ENCODE assay signal across 8 cellular contexts in the genomic region with DNA sequence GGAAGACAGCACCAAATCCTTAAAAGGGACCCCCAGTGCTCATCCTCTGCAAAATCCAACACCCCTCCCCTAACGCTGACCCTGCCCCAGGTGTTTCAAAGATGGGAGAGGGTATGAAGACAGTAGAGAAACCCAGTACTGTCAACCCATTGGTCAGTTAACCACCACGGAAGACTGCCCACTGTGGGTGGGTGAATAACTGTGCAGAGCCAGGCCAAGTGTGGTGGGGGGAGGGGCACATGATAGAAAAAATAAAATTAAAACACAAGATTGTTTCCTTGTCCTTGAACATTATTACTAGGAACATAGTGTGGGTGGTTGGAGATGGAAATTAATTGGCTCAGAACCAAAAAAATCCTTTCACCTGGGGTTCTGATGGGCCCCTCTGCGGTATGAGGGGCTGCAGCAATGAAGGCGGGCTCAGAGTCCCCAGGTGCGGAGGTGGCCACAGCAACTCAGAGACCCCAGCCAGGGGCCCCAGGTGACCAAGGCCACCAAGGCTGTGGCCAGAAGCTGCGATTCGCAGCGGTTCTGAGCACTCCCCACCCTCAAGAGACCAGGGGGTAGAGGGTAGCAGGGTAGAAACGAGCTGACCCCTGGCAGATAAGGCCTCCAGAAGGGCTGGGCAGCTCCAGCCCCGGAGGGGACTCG. TPM values are rescaled to one million over a fixed set of nuclear protein-coding genes. Genes with fewer than 3 reads are reported as not detected.
DNase-seq lines count a peak whose midpoint lies in the region; ATAC-seq lines count a peak whose summit lies in the region.

No MANE protein-coding gene starts in this region.

- DNase-seq in activated CD4-positive, alpha-beta T cell treated with anti-CD3 and anti-CD28 coated beads for 36 hours: no peak
- DNase-seq in activated CD4-positive, alpha-beta T cell treated with anti-CD3 and anti-CD28 coated beads for 4 hours: no peak
- no peak for DNase-seq in activated naive CD8-positive, alpha-beta T cell treated with anti-CD3 and anti-CD28 coated beads, Interleukin-2, amount 10 ng/mL, durations not matched to agents 7 days and 5 days
- no peak for DNase-seq in immature natural killer cell
- DNase-seq in substantia nigra (lab: John Stamatoyannopoulos, UW): no peak
- DNase-seq in NCI-H748 (lab: John Stamatoyannopoulos, UW; ENCODE audit: unreplicated experiment): no peak
- DNase-seq in activated CD4-positive, CD25-positive, alpha-beta regulatory T cell (lab: John Stamatoyannopoulos, UW): no peak
- DNase-seq in stimulated activated CD4-positive, alpha-beta T cell treated with anti-CD3 and anti-CD28 coated beads, Interleukin-4, amount 100 ng/mL, for 4 hours: no peak

- ATAC-seq in activated CD4-positive, alpha-beta T cell treated with anti-CD3 and anti-CD28 coated beads for 36 hours: no peak
- no peak for ATAC-seq in activated naive CD8-positive, alpha-beta T cell treated with anti-CD3 and anti-CD28 coated beads, Interleukin-2, amount 10 ng/mL, durations not matched to agents 7 days and 5 days (ENCODE audit: low read depth)

- no peaks in the 10 kb centered on the region for H3K9me3 Mint-ChIP-seq in activated CD4-positive, alpha-beta T cell treated with anti-CD3 and anti-CD28 coated beads for 36 hours (ENCODE audit: low read depth)
- H3K9me3 Mint-ChIP-seq in activated naive CD8-positive, alpha-beta T cell treated with anti-CD3 and anti-CD28 coated beads, Interleukin-2, amount 10 ng/mL, durations not matched to agents 7 days and 5 days: no peaks in the 10 kb centered on the region
- H3K9me3 Mint-ChIP-seq in immature natural killer cell: peaks cover 0 to 2% (median 0%) of the 10 kb centered on the region in 6 donors

- intact Hi-C loops in activated CD4-positive, alpha-beta T cell treated with anti-CD3 and anti-CD28 coated beads for 36 hours (cut with DNase I, micrococcal nuclease): loop anchor here (1.0 to 2.0 kb wide), 2 partner anchors 11 to 1255 kb away; partner anchors contain the start of gene ZFP91 (in 1 of the 2)

- peaks cover 42% of the 10 kb centered on the region for H3K36me3 Mint-ChIP-seq in activated CD4-positive, alpha-beta T cell treated with anti-CD3 and anti-CD28 coated beads for 36 hours (ENCODE audit: low read depth)
- H3K36me3 Mint-ChIP-seq in activated naive CD8-positive, alpha-beta T cell treated with anti-CD3 and anti-CD28 coated beads, Interleukin-2, amount 10 ng/mL, durations not matched to agents 7 days and 5 days: peaks cover 31% of the 10 kb centered on the region
- peaks cover 11 to 28% (median 25%) of the 10 kb centered on the region in 3 donors for H3K36me3 Mint-ChIP-seq in immature natural killer cell

- H3K27me3 Mint-ChIP-seq in activated CD4-positive, alpha-beta T cell treated with anti-CD3 and anti-CD28 coated beads for 36 hours: no peaks in the 10 kb centered on the region
- no peaks in the 10 kb centered on the region for H3K27me3 Mint-ChIP-seq in activated naive CD8-positive, alpha-beta T cell treated with anti-CD3 and anti-CD28 coated beads, Interleukin-2, amount 10 ng/mL, durations not matched to agents 7 days and 5 days
- peaks cover 2 to 20% (median 5%) of the 10 kb centered on the region in 3 donors for H3K27me3 Mint-ChIP-seq in immature natural killer cell (ENCODE audit: low read depth in 3 of 3)

- peak overlapping the region; percentile 82 for H3K4me3 Mint-ChIP-seq in activated CD4-positive, alpha-beta T cell treated with anti-CD3 and anti-CD28 coated beads for 36 hours
- H3K4me3 Mint-ChIP-seq in activated naive CD8-positive, alpha-beta T cell treated with anti-CD3 and anti-CD28 coated beads, Interleukin-2, amount 10 ng/mL, durations not matched to agents 7 days and 5 days: peak overlapping the region; percentile 82
- peak overlapping the region; percentile 82 to 89 (median 87) for H3K4me3 Mint-ChIP-seq in immature natural killer cell

- peak overlapping the region; percentile 77 for H3K27ac ChIP-seq in substantia nigra (ENCODE audit: low read depth, low read length, poor library complexity, severe bottlenecking)

- H3K4me1 Mint-ChIP-seq in activated CD4-positive, alpha-beta T cell treated with anti-CD3 and anti-CD28 coated beads for 36 hours: peaks cover 49% of the 10 kb centered on the region
- H3K4me1 Mint-ChIP-seq in activated naive CD8-positive, alpha-beta T cell treated with anti-CD3 and anti-CD28 coated beads, Interleukin-2, amount 10 ng/mL, durations not matched to agents 7 days and 5 days: peaks cover 32% of the 10 kb centered on the region
- peaks cover 29 to 32% of the 10 kb centered on the region in 2 donors for H3K4me1 Mint-ChIP-seq in immature natural killer cell

- POLR2A ChIA-PET in activated CD4-positive, alpha-beta T cell treated with anti-CD3 and anti-CD28 coated beads for 36 hours (lab: Charles Lee): interaction anchor here (0.6 to 0.8 kb wide), 2 partner anchors 12 to 14 kb away, joined by 4 read pairs; no protein-coding TSS in a partner anchor
- POLR2A ChIA-PET in activated naive CD8-positive, alpha-beta T cell treated with anti-CD3 and anti-CD28 coated beads, Interleukin-2, amount 10 ng/mL, durations not matched to agents 7 days and 5 days (lab: Charles Lee): interaction anchor here (0.5 to 3.8 kb wide), 5 partner anchors 8 to 101 kb away, joined by 3 to 80 read pairs (median 25); partner anchors contain the start of gene SSRP1

- CTCF ChIA-PET in activated CD4-positive, alpha-beta T cell treated with anti-CD3 and anti-CD28 coated beads for 36 hours (lab: Charles Lee): interaction anchor here (0.5 to 2.1 kb wide), 4 partner anchors 22 to 342 kb away, joined by 3 to 5 read pairs (median 4); no protein-coding TSS in a partner anchor

- peak overlapping the region; percentile 67 for H3K27ac Mint-ChIP-seq in activated CD4-positive, alpha-beta T cell treated with anti-CD3 and anti-CD28 coated beads for 36 hours
- H3K27ac Mint-ChIP-seq in activated naive CD8-positive, alpha-beta T cell treated with anti-CD3 and anti-CD28 coated beads, Interleukin-2, amount 10 ng/mL, durations not matched to agents 7 days and 5 days: peak overlapping the region; percentile 84
- H3K27ac Mint-ChIP-seq in immature natural killer cell: peak overlapping the region; percentile 13 to 90 (median 81)

RNA-seq across cellular contexts. Expression of gene TNKS1BP1, which starts 1.1 kb away (rescaled TPM):
- total RNA-seq in activated CD4-positive, alpha-beta T cell treated with anti-CD3 and anti-CD28 coated beads for 36 hours: 10 to 100 TPM; 19.1 to 21.6 TPM
- 10 to 100 TPM; 15.7 to 18.0 TPM for total RNA-seq in activated naive CD8-positive, alpha-beta T cell treated with anti-CD3 and anti-CD28 coated beads, Interleukin-2, amount 10 ng/mL, durations not matched to agents 7 days and 5 days
- polyA plus RNA-seq in immature natural killer cell: 1 to 10 TPM; 1.0 to 1.7 (median 1.6) TPM

RNA-seq across cellular contexts. Expression of gene SSRP1, which starts 12.1 kb away (rescaled TPM):
- 100 to 1,000 TPM; 279 to 296 TPM for total RNA-seq in activated CD4-positive, alpha-beta T cell treated with anti-CD3 and anti-CD28 coated beads for 36 hours
- total RNA-seq in activated naive CD8-positive, alpha-beta T cell treated with anti-CD3 and anti-CD28 coated beads, Interleukin-2, amount 10 ng/mL, durations not matched to agents 7 days and 5 days: 100 to 1,000 TPM; 127 to 130 TPM
- 10 to 100 TPM; 24.6 to 41.6 (median 25.6) TPM for polyA plus RNA-seq in immature natural killer cell

RNA-seq across cellular contexts. Expression of gene P2RX3, which starts 14.5 kb away (rescaled TPM):
- total RNA-seq in activated CD4-positive, alpha-beta T cell treated with anti-CD3 and anti-CD28 coated beads for 36 hours: not detected
- total RNA-seq in activated naive CD8-positive, alpha-beta T cell treated with anti-CD3 and anti-CD28 coated beads, Interleukin-2, amount 10 ng/mL, durations not matched to agents 7 days and 5 days: not detected
- not detected for polyA plus RNA-seq in immature natural killer cell

RNA-seq across cellular contexts. Expression of gene PRG3, which starts 57.3 kb away (rescaled TPM):
- total RNA-seq in activated CD4-positive, alpha-beta T cell treated with anti-CD3 and anti-CD28 coated beads for 36 hours: not detected
- total RNA-seq in activated naive CD8-positive, alpha-beta T cell treated with anti-CD3 and anti-CD28 coated beads, Interleukin-2, amount 10 ng/mL, durations not matched to agents 7 days and 5 days: not detected
- not detected for polyA plus RNA-seq in immature natural killer cell
